Comparison of ENCODE assay signal across 8 cellular contexts in genomic region chr5:95591490-95591901, GRCh38. TPM values are rescaled to one million over a fixed set of nuclear protein-coding genes. Genes with fewer than 3 reads are reported as not detected.
DNase-seq lines count a peak whose midpoint lies in the region; ATAC-seq, FAIRE-seq and TF ChIP-seq lines count a peak whose summit lies in the region.

No MANE protein-coding gene starts in this region.

- no peak overlapping the region for H3K4me2 ChIP-seq in keratinocyte (ENCODE audit: control insufficient read depth, extremely low read depth, insufficient read depth, low read depth, low read length)

- intact Hi-C loops in lower lobe of right lung (cut with DNase I), result no loop called here

- ATAC-seq in GM18502 (IDR thresholded peaks at IDR 0.05; ENCODE audit: poor library complexity, unreplicated experiment), result peak; percentile 89
- ATAC-seq in lower lobe of right lung, result no peak

- peak; percentile 22 for DNase-seq in H54 (ENCODE audit: insufficient read length, low spot score)
- peak; percentile 11 for DNase-seq in NCI-H460 (ENCODE audit: extremely low read depth, low read depth)
- peak; percentile 48 for DNase-seq in keratinocyte (ENCODE audit: low read depth, low spot score)
- no peak for DNase-seq in KG1 (lab: John Stamatoyannopoulos, UW)
- DNase-seq in NCI-H526 treated with DMSO at 0.1 percent for 48 hours (lab: John Stamatoyannopoulos, UW), result no peak
- no peak for DNase-seq in lower lobe of right lung
- DNase-seq in NCI-H1105 (lab: John Stamatoyannopoulos, UW), result no peak

- no peak overlapping the region for H2AFZ ChIP-seq in keratinocyte (ENCODE audit: control insufficient read depth, low read length)

- H3K27me3 ChIP-seq in keratinocyte (ENCODE audit: control insufficient read depth, extremely low read depth, insufficient read depth, low read length), result no peaks in the 10 kb centered on the region
- no peaks in the 10 kb centered on the region for H3K27me3 ChIP-seq in lower lobe of right lung (ENCODE audit: low read depth)

- TF ChIP-seq POLR2A in H54 (IDR thresholded peaks at IDR 0.05; ENCODE audit: low read depth, low read length), result no peak

- H3K9me3 ChIP-seq in keratinocyte (ENCODE audit: control insufficient read depth, low read depth, low read length) (no peaks in the 10 kb centered on the region), lower lobe of right lung (no peaks in the 10 kb centered on the region)

- H3K27ac ChIP-seq in keratinocyte (ENCODE audit: control insufficient read depth, insufficient read depth, low read length), result peak overlapping the region; percentile 44
- no peak overlapping the region for H3K27ac ChIP-seq in lower lobe of right lung

- H3K4me3 ChIP-seq in keratinocyte (ENCODE audit: control insufficient read depth in 2 of 3, extremely low read depth in 1 of 3, insufficient read depth in 2 of 3, low read depth in 1 of 3, low read length in 3 of 3), result no peak overlapping the region
- no peak overlapping the region for H3K4me3 ChIP-seq in lower lobe of right lung

- H3K79me2 ChIP-seq in keratinocyte (ENCODE audit: control insufficient read depth, insufficient read depth, low read length), result no peaks in the 10 kb centered on the region

- dilution Hi-C loops in keratinocyte (cut with MboI; ENCODE audit: extremely low pct_ligation_motif_present, low sequenced_read_pairs), result no loop called here

- H3K4me1 ChIP-seq in keratinocyte (ENCODE audit: control insufficient read depth, extremely low read depth, insufficient read depth, low read length), result peaks cover 11% of the 10 kb centered on the region
- no peaks in the 10 kb centered on the region for H3K4me1 ChIP-seq in lower lobe of right lung

- FAIRE-seq in H54 (lab: Jason Lieb, UNC), result peak; percentile 99
- FAIRE-seq in keratinocyte (lab: Jason Lieb, UNC), result peak; percentile 77

- H3K9me1 ChIP-seq in keratinocyte (ENCODE audit: control insufficient read depth, extremely low read depth, insufficient read depth, low read length), result no peaks in the 10 kb centered on the region

- H3K9ac ChIP-seq in keratinocyte (ENCODE audit: control insufficient read depth, extremely low read depth, insufficient read depth, low read length), result no peak overlapping the region

- TF ChIP-seq CTCF in keratinocyte (optimal IDR thresholded peaks at IDR 0.05 in 1 of 3, IDR thresholded peaks at IDR 0.05 in 1 of 3, conservative IDR thresholded peaks at IDR 0.05 in 1 of 3; ENCODE audit: extremely low read depth in 1 of 3, insufficient read depth in 2 of 3, low read length in 3 of 3) (no peak), lower lobe of right lung (IDR thresholded peaks at IDR 0.05) (no peak)

- H3K36me3 ChIP-seq in keratinocyte (ENCODE audit: control insufficient read depth in 2 of 2, extremely low read depth in 1 of 2, insufficient read depth in 2 of 2, low read length in 2 of 2) (no peaks in the 10 kb centered on the region), lower lobe of right lung (no peaks in the 10 kb centered on the region)

- H4K20me1 ChIP-seq in keratinocyte (ENCODE audit: control insufficient read depth, extremely low read depth, insufficient read depth, low read length), result no peaks in the 10 kb centered on the region

RNA-seq across cellular contexts. Expression of gene GPR150, which starts 28.4 kb away (rescaled TPM):
- total RNA-seq in NCI-H460 (2014; rRNA removed; shearing (Covaris generic)), result not detected in 2 replicates
- polyA plus RNA-seq in NCI-H460 (2014; cell fraction: nucleus; rRNA removed), result 0.26 TPM in 1 of 2 replicates, not detected in the other
- 0.07 to 0.08 TPM (median 0.07 TPM) in 3 replicates for polyA plus RNA-seq in keratinocyte
- polyA plus RNA-seq in keratinocyte (2011; ENCODE audit: low read depth), result not detected
- polyA plus RNA-seq in keratinocyte (2011; cell fraction: cytosol; rRNA removed), result 0.06 and 0.12 TPM in 2 replicates
- 0.11 and 0.35 TPM in 2 replicates for polyA plus RNA-seq in keratinocyte (2011; cell fraction: nucleus; rRNA removed)
- polyA plus RNA-seq in keratinocyte (2012; ENCODE audit: low replicate concordance), result 0.07 and 0.13 TPM in 2 replicates
- polyA minus RNA-seq in keratinocyte, result 0.20 TPM in 1 of 3 replicates, not detected in the others
- not detected for polyA minus RNA-seq in keratinocyte (2011; cell fraction: cytosol; rRNA and poly(A)+ RNA removed)
- not detected in 2 replicates for polyA minus RNA-seq in keratinocyte (2011; cell fraction: nucleus; rRNA and poly(A)+ RNA removed)
- 0.18 TPM for total RNA-seq in lower lobe of right lung

RNA-seq across cellular contexts. Expression of gene ARSK, which starts 36.6 kb away (rescaled TPM):
- 10.0 and 12.4 TPM in 2 replicates for total RNA-seq in NCI-H460 (2014; rRNA removed; shearing (Covaris generic))
- 6.4 and 6.5 TPM in 2 replicates for polyA plus RNA-seq in NCI-H460 (2014; cell fraction: nucleus; rRNA removed)
- 6.4 to 9.3 TPM (median 6.7 TPM) in 3 replicates for polyA plus RNA-seq in keratinocyte
- 3.4 TPM for polyA plus RNA-seq in keratinocyte (2011; ENCODE audit: low read depth)
- 2.7 and 5.3 TPM in 2 replicates for polyA plus RNA-seq in keratinocyte (2011; cell fraction: cytosol; rRNA removed)
- polyA plus RNA-seq in keratinocyte (2011; cell fraction: nucleus; rRNA removed), result 9.6 and 13.0 TPM in 2 replicates
- polyA plus RNA-seq in keratinocyte (2012; ENCODE audit: low replicate concordance), result 3.4 and 5.7 TPM in 2 replicates
- polyA minus RNA-seq in keratinocyte, result 0.36 to 5.8 TPM (median 4.2 TPM) in 3 replicates
- 4.6 TPM for polyA minus RNA-seq in keratinocyte (2011; cell fraction: cytosol; rRNA and poly(A)+ RNA removed)
- 7.3 and 12.3 TPM in 2 replicates for polyA minus RNA-seq in keratinocyte (2011; cell fraction: nucleus; rRNA and poly(A)+ RNA removed)
- 5.6 TPM for total RNA-seq in lower lobe of right lung

RNA-seq across cellular contexts. Expression of gene SKIC3, which starts 36.7 kb away (rescaled TPM):
- total RNA-seq in NCI-H460 (2014; rRNA removed; shearing (Covaris generic)), result 91.2 and 105 TPM in 2 replicates
- polyA plus RNA-seq in NCI-H460 (2014; cell fraction: nucleus; rRNA removed), result 164 and 236 TPM in 2 replicates
- polyA plus RNA-seq in keratinocyte, result 37.1 to 63.8 TPM (median 44.9 TPM) in 3 replicates
- polyA plus RNA-seq in keratinocyte (2011; ENCODE audit: low read depth), result 37.5 TPM
- polyA plus RNA-seq in keratinocyte (2011; cell fraction: cytosol; rRNA removed), result 20.9 and 46.3 TPM in 2 replicates
- 47.6 and 63.7 TPM in 2 replicates for polyA plus RNA-seq in keratinocyte (2011; cell fraction: nucleus; rRNA removed)
- 23.6 and 39.4 TPM in 2 replicates for polyA plus RNA-seq in keratinocyte (2012; ENCODE audit: low replicate concordance)
- polyA minus RNA-seq in keratinocyte, result 14.3 to 121 TPM (median 58.2 TPM) in 3 replicates
- 42.6 TPM for polyA minus RNA-seq in keratinocyte (2011; cell fraction: cytosol; rRNA and poly(A)+ RNA removed)
- polyA minus RNA-seq in keratinocyte (2011; cell fraction: nucleus; rRNA and poly(A)+ RNA removed), result 58.7 and 119 TPM in 2 replicates
- 68.7 TPM for total RNA-seq in lower lobe of right lung

RNA-seq across cellular contexts. Expression of gene RFESD, which starts 55.1 kb away (rescaled TPM):
- total RNA-seq in NCI-H460 (2014; rRNA removed; shearing (Covaris generic)), result 8.9 and 9.4 TPM in 2 replicates
- 0.98 and 12.0 TPM in 2 replicates for polyA plus RNA-seq in NCI-H460 (2014; cell fraction: nucleus; rRNA removed)
- 1.1 to 3.5 TPM (median 1.5 TPM) in 3 replicates for polyA plus RNA-seq in keratinocyte
- polyA plus RNA-seq in keratinocyte (2011; ENCODE audit: low read depth), result 0.52 TPM
- polyA plus RNA-seq in keratinocyte (2011; cell fraction: cytosol; rRNA removed), result 1.1 and 2.5 TPM in 2 replicates
- 1.1 and 1.3 TPM in 2 replicates for polyA plus RNA-seq in keratinocyte (2011; cell fraction: nucleus; rRNA removed)
- polyA plus RNA-seq in keratinocyte (2012; ENCODE audit: low replicate concordance), result 1.3 and 1.4 TPM in 2 replicates
- polyA minus RNA-seq in keratinocyte, result 1.5 to 3.5 TPM in 2 of 3 replicates, not detected in the other
- not detected for polyA minus RNA-seq in keratinocyte (2011; cell fraction: cytosol; rRNA and poly(A)+ RNA removed)
- polyA minus RNA-seq in keratinocyte (2011; cell fraction: nucleus; rRNA and poly(A)+ RNA removed), result 0.21 and 1.9 TPM in 2 replicates
- 1.7 TPM for total RNA-seq in lower lobe of right lung

Comparison
In these comparisons a context has a peak if more than half of its experiments do, and no peak if none do; other contexts are left out.
1. DNase-seq: peak in H54 (single experiment), NCI-H460 (single experiment) and keratinocyte (single experiment); none in KG1 (single experiment), NCI-H526 treated with DMSO at 0.1 percent for 48 hours (single experiment), lower lobe of right lung (single experiment) and NCI-H1105 (single experiment).